ENCODE assay signal across 18 cellular contexts in the genomic region with DNA sequence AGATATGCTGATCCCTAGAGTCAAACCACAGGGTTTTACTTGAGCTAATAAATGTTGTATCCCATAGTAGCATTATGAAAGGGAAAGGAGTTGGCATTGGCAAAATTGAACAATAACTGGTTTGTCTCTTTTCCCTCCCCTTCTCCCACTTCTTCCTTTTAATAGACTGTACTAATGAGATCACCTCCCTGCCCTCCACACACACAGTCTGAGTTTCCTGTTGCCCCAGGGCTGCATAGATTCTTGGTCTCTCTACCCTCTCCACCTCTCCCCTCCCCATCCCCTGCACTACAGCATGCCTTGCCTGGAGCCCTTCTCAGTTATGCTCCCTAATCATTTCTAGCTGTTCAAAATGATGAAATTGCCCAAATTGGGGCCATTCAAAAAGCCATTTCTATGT. TPM values are rescaled to one million over a fixed set of nuclear protein-coding genes. Genes with fewer than 3 reads are reported as not detected.
DNase-seq lines count a peak whose midpoint lies in the region; ATAC-seq, FAIRE-seq and TF ChIP-seq lines count a peak whose summit lies in the region.
"Had no signal": no experiment of that assay in that cellular context is flagged by ENCODE, and none has a peak within 500 bp of the region (broad histone marks: within the 10 kb centered on the region; RNA-seq: fewer than 3 reads in every experiment).

No MANE protein-coding gene starts in this region.

- no peaks in the 10 kb centered on the region for H3F3A ChIP-seq in smooth muscle cell (ENCODE audit: low read depth)

- TF ChIP-seq POLR2A in GM12892 (IDR thresholded peaks at IDR 0.05; ENCODE audit: low read depth, low read length) (no peak), body of pancreas (IDR thresholded peaks at IDR 0.05) (no peak)

- no peak overlapping the region for H3K9ac ChIP-seq in mesenchymal stem cell (ENCODE audit: low read length)
- no peak overlapping the region for H3K9ac ChIP-seq in smooth muscle cell (ENCODE audit: low read depth)

- no peak overlapping the region for H2BK15ac ChIP-seq in mesenchymal stem cell (ENCODE audit: low read depth, poor library complexity, severe bottlenecking)

- DNase-seq in GM12892 (ENCODE audit: insufficient read length) (no peak), NCI-H526 (lab: John Stamatoyannopoulos, UW) (peak; percentile 49 to 50), body of pancreas (no peak), mesenchymal stem cell (no peak), smooth muscle cell (lab: John Stamatoyannopoulos, UW; ENCODE audit: unreplicated experiment) (no peak), RKO (ENCODE audit: low spot score) (no peak), glomerular visceral epithelial cell (ENCODE audit: extremely low spot score) (no peak)
- DNase-seq in activated CD4-positive, alpha-beta T cell treated with anti-CD3 and anti-CD28 coated beads for 4 hours, result no peak
- DNase-seq: activated T-cell treated with anti-CD3 and anti-CD28 coated beads, Interleukin-2, amount 50 U/mL, for 48 hours; BE2C; DMS153; heart left ventricle; NCI-H1436 treated with DMSO at 0.1 percent for 48 hours; NCI-H510A; RPMI8226; stimulated activated CD4-positive, alpha-beta T cell treated with anti-CD3 and anti-CD28 coated beads, Interleukin-12 subunit alpha, Interleukin-12 subunit beta, amount 100 ng/mL, for 4 hours; stomach had no signal

- no peaks in the 10 kb centered on the region for H4K20me1 ChIP-seq in smooth muscle cell (ENCODE audit: low read depth)

- FAIRE-seq in GM12892 (lab: Jason Lieb, UNC), result peak; percentile 51
- FAIRE-seq: endothelial cell of umbilical vein had no signal

- H3K4me3 ChIP-seq in body of pancreas (no peak overlapping the region), mesenchymal stem cell (ENCODE audit: insufficient read depth in 1 of 2, low read depth in 1 of 2, low read length in 2 of 2) (no peak overlapping the region), smooth muscle cell (no peak overlapping the region)
- H3K4me3 ChIP-seq: heart left ventricle, stomach had no signal

- H3K27me3 ChIP-seq in body of pancreas, result no peaks in the 10 kb centered on the region
- H3K27me3 ChIP-seq in mesenchymal stem cell (ENCODE audit: control insufficient read depth in 1 of 2, insufficient read depth in 1 of 2, low read length in 2 of 2), result no peaks in the 10 kb centered on the region
- no peaks in the 10 kb centered on the region for H3K27me3 ChIP-seq in smooth muscle cell (ENCODE audit: low read depth)
- H3K27me3 ChIP-seq: BE2C, heart left ventricle, stomach had no signal

- no peaks in the 10 kb centered on the region for H3K9me3 ChIP-seq in body of pancreas
- peaks cover 15% of the 10 kb centered on the region for H3K9me3 ChIP-seq in mesenchymal stem cell (ENCODE audit: control insufficient read depth, low read length)
- H3K9me3 ChIP-seq in smooth muscle cell (replicated peaks; ENCODE audit: low read depth), result peaks cover 6% of the 10 kb centered on the region

- no peak overlapping the region for H3K4ac ChIP-seq in mesenchymal stem cell (ENCODE audit: low read depth in 1 of 2, low read length in 2 of 2)

- no peak overlapping the region for H2BK5ac ChIP-seq in mesenchymal stem cell (ENCODE audit: low read depth, low read length, poor library complexity, severe bottlenecking)

- H3K36me3 ChIP-seq in body of pancreas (replicated peaks in 1 of 2; ENCODE audit: insufficient read depth in 1 of 2, low read depth in 2 of 2), result no peaks in the 10 kb centered on the region
- no peaks in the 10 kb centered on the region for H3K36me3 ChIP-seq in mesenchymal stem cell (ENCODE audit: control insufficient read depth in 1 of 2, insufficient read depth in 2 of 2, low read depth in 1 of 2, low read length in 2 of 2)
- H3K36me3 ChIP-seq in smooth muscle cell (ENCODE audit: low read depth), result no peaks in the 10 kb centered on the region
- H3K36me3 ChIP-seq: BE2C, heart left ventricle, stomach had no signal

- H3K4me2 ChIP-seq in mesenchymal stem cell (ENCODE audit: low read length, poor library complexity, severe bottlenecking) (no peak overlapping the region), smooth muscle cell (no peak overlapping the region)

- H3K23ac ChIP-seq in mesenchymal stem cell (ENCODE audit: low read length in 2 of 2), result no peak overlapping the region

- TF ChIP-seq CTCF in body of pancreas (IDR thresholded peaks at IDR 0.05), result no peak
- no peak for TF ChIP-seq CTCF in smooth muscle cell (IDR thresholded peaks at IDR 0.05; ENCODE audit: borderline replicate concordance, insufficient read depth, poor library complexity, severe bottlenecking)

- intact Hi-C loops in body of pancreas (cut with DNase I), result no loop called here

- no peak overlapping the region for H2BK12ac ChIP-seq in mesenchymal stem cell (ENCODE audit: low read length in 2 of 2)

- H3K27ac ChIP-seq in body of pancreas (no peak overlapping the region), mesenchymal stem cell (ENCODE audit: low read length, poor library complexity, severe bottlenecking) (no peak overlapping the region), smooth muscle cell (ENCODE audit: low read depth) (no peak overlapping the region)
- H3K27ac ChIP-seq: heart left ventricle, stomach had no signal

- H2BK120ac ChIP-seq in mesenchymal stem cell (ENCODE audit: low read depth, low read length), result no peak overlapping the region

- H4K8ac ChIP-seq in mesenchymal stem cell (ENCODE audit: low read length), result peak overlapping the region; percentile 13

- H2AK5ac ChIP-seq in mesenchymal stem cell (ENCODE audit: low read length, severe bottlenecking), result no peak overlapping the region

- no peak overlapping the region for H4K91ac ChIP-seq in mesenchymal stem cell (ENCODE audit: low read length)

- H3K79me1 ChIP-seq in mesenchymal stem cell (replicated peaks; ENCODE audit: low read length, poor library complexity, severe bottlenecking), result no peaks in the 10 kb centered on the region

- H3K14ac ChIP-seq in mesenchymal stem cell (ENCODE audit: low read length in 2 of 2), result no peak overlapping the region

- H3K4me1 ChIP-seq in body of pancreas (no peaks in the 10 kb centered on the region), mesenchymal stem cell (ENCODE audit: control insufficient read depth, insufficient read depth, low read depth, low read length) (no peaks in the 10 kb centered on the region), smooth muscle cell (ENCODE audit: low read depth) (no peaks in the 10 kb centered on the region)
- H3K4me1 ChIP-seq: BE2C, stomach had no signal

- H2AFZ ChIP-seq in mesenchymal stem cell (ENCODE audit: low read depth, low read length), result no peak overlapping the region
- H2AFZ ChIP-seq in smooth muscle cell (ENCODE audit: low read depth), result no peak overlapping the region

- peak; percentile 62 for ATAC-seq in body of pancreas
- ATAC-seq: heart left ventricle had no signal

- H3K79me2 ChIP-seq in smooth muscle cell (ENCODE audit: low read depth), result no peaks in the 10 kb centered on the region

- H3K18ac ChIP-seq in mesenchymal stem cell (ENCODE audit: low read depth in 1 of 2, low read length in 2 of 2), result no peak overlapping the region

RNA-seq across cellular contexts. Expression of gene NEMP2, which starts 37.1 kb away (rescaled TPM):
- 8.1 TPM for polyA plus RNA-seq in GM12892 (2012; ENCODE audit: missing spikeins)
- total RNA-seq in body of pancreas (1 to 10 TPM; 3.0 to 3.9 TPM), smooth muscle cell (1.4 and 6.0 TPM in 2 replicates)
- polyA plus RNA-seq in mesenchymal stem cell (2013, experiment 1 of 2), result 1.2 TPM
- 1.1 TPM for polyA plus RNA-seq in mesenchymal stem cell (2013, experiment 2 of 2)
- polyA plus RNA-seq in smooth muscle cell, result 2.6 and 5.0 TPM in 2 replicates

Comparison
In these comparisons a context has a peak if more than half of its experiments do, and no peak if none do; other contexts are left out.
1. DNase-seq: peak in NCI-H526 (2 of 2); none in GM12892 (single experiment), body of pancreas (0 of 4), mesenchymal stem cell (single experiment), smooth muscle cell (single experiment), RKO (single experiment), activated CD4-positive, alpha-beta T cell treated with anti-CD3 and anti-CD28 coated beads for 4 hours (0 of 2) and glomerular visceral epithelial cell (single experiment).